Comparison of ENCODE assay signal across 8 cellular contexts in the genomic region with DNA sequence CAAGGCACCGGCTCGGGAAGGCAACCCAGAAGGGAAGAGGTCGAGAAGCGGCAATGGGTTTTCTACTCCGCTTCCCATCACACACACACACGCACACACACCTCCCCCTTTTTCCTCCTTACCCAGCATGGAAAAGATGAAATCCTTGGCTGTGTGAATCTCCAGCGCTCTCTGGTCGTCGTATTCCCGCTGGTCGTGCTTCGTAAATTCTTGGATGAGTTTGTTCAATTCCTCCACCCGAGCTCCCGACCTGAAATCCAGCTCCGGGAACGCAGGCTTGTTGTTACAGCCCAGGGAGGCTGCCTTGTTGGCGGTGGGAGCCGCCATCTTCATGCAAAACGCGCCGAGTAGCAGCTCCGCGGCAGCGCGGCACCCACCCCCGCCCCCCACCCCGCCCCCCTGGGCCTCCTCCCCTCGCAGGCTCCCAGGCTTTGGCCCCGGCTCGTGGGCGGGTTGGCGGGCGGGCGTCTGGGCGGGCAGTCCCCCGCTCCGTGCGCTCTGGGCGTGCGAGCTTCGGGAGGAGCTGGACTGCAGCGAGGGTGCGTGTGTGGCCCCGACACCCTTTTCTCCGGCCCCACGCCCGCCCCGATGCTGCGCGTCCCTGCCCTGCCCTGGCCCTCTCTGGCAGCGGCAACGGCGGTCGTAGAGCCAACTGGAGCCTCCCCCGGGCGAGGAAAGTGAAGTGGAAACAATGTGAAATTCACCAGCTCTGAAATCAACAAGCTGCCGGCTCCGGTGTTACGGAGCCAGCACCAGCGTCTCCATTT. TPM values are rescaled to one million over a fixed set of nuclear protein-coding genes. Genes with fewer than 3 reads are reported as not detected.
DNase-seq lines count a peak whose midpoint lies in the region; ATAC-seq and TF ChIP-seq lines count a peak whose summit lies in the region.

Gene MB21D2, minus strand, starts transcription at position 349 of the 767 bp plus-strand sequence. Its CDS starts 16 bp downstream, at position 333.

- peaks cover 28 to 59% (median 57%) of the 10 kb centered on the region in 5 donors for H3K27me3 Mint-ChIP-seq in naive thymus-derived CD8-positive, alpha-beta T cell

- peak within 1 kb of the TSS; percentile 76 for H2AK9ac ChIP-seq in IMR-90 (replicated peaks; ENCODE audit: low read depth, low read length, poor library complexity)

- H3K27me3 ChIP-seq in IMR-90 (ENCODE audit: control insufficient read depth, insufficient read depth, low read length) (no peaks in the 10 kb centered on the region), Panc1 (ENCODE audit: control insufficient read depth, insufficient read depth, low read length) (no peaks in the 10 kb centered on the region), subcutaneous abdominal adipose tissue (ENCODE audit: control insufficient read depth in 5 of 5, insufficient read depth in 4 of 5, low read length in 5 of 5) (no peaks in the 10 kb centered on the region)

- H2BK20ac ChIP-seq in IMR-90 (ENCODE audit: low read depth, low read length), result peak within 1 kb of the TSS; percentile 84

- H3K9me1 ChIP-seq in IMR-90 (ENCODE audit: insufficient read depth, low read length), result no peaks in the 10 kb centered on the region

- intact Hi-C loops in IMR-90 (cut with micrococcal nuclease) (loop anchor here (1.0 to 5.0 kb wide), 5 partner anchors 39 to 655 kb away; no protein-coding TSS in a partner anchor), Panc1 (cut with micrococcal nuclease; ENCODE audit: unreplicated experiment) (loop anchor here (2.0 to 5.0 kb wide), 3 partner anchors 29 to 125 kb away; no protein-coding TSS in a partner anchor)

- peak within 1 kb of the TSS; percentile 69 for H4K5ac ChIP-seq in IMR-90 (ENCODE audit: low read depth, low read length)

- H3K4me3 ChIP-seq in IMR-90 (ENCODE audit: insufficient read depth, low read depth, low read length) (peak within 1 kb of the TSS; percentile 79), Panc1 (ENCODE audit: low read depth in 2 of 2, low read length in 2 of 2) (peak within 1 kb of the TSS; percentile 75 to 93), fibroblast of pulmonary artery (replicated peaks; ENCODE audit: low read depth, low read length) (peak within 1 kb of the TSS; percentile 96), subcutaneous abdominal adipose tissue (ENCODE audit: low read depth in 1 of 5, low read length in 5 of 5) (peak within 1 kb of the TSS; percentile 83 to 99 (median 97))

- H3K36me3 Mint-ChIP-seq in naive thymus-derived CD8-positive, alpha-beta T cell, result peaks cover 0 to 5% (median 0%) of the 10 kb centered on the region in 3 donors

- dilution Hi-C loops in IMR-90 (cut with HindIII; ENCODE audit: low sequenced_read_pairs, unreplicated experiment), result no loop called here

- H3K4me1 Mint-ChIP-seq in naive thymus-derived CD8-positive, alpha-beta T cell, result peaks cover 10 to 31% (median 27%) of the 10 kb centered on the region in 4 donors

- H3K14ac ChIP-seq in IMR-90 (replicated peaks; ENCODE audit: low read depth, low read length), result peak within 1 kb of the TSS; percentile 96

- H3K9me3 ChIP-seq in IMR-90 (ENCODE audit: control insufficient read depth, insufficient read depth, low read length) (no peaks in the 10 kb centered on the region), Panc1 (ENCODE audit: control insufficient read depth, insufficient read depth, low read depth, low read length) (no peaks in the 10 kb centered on the region), subcutaneous abdominal adipose tissue (ENCODE audit: control insufficient read depth in 5 of 5, low read length in 5 of 5) (no peaks in the 10 kb centered on the region)

- peak within 1 kb of the TSS; percentile 91 for H3K27ac ChIP-seq in IMR-90 (ENCODE audit: insufficient read depth, low read length)
- H3K27ac ChIP-seq in Panc1 (ENCODE audit: low read length), result peak within 1 kb of the TSS; percentile 86
- H3K27ac ChIP-seq in subcutaneous abdominal adipose tissue (ENCODE audit: low read depth, low read length), result peak within 1 kb of the TSS; percentile 77

- peak; percentile 90 for TF ChIP-seq POLR2A in IMR-90 (IDR thresholded peaks at IDR 0.05; ENCODE audit: low read depth, low read length)

- no peak; the same call in none of the 2 replicates for TF ChIP-seq RAD21 in IMR-90 (IDR thresholded peaks at IDR 0.05; ENCODE audit: low read length)

- peak; percentile 91 for DNase-seq in EL
- peak; percentile 80 for DNase-seq in IMR-90
- DNase-seq in Panc1 (ENCODE audit: low read depth, low spot score), result no peak
- peak in 3 of 4 experiments; percentile 10 to 46 (median 22) for DNase-seq in activated naive CD4-positive, alpha-beta T cell (lab: John Stamatoyannopoulos, UW)
- peak; percentile 89 for DNase-seq in fibroblast of pulmonary artery (ENCODE audit: low read depth)
- peak; percentile 4 to 68 (median 41) for DNase-seq in naive thymus-derived CD8-positive, alpha-beta T cell

- peak within 1 kb of the TSS; percentile 96 for H2AFZ ChIP-seq in IMR-90 (replicated peaks; ENCODE audit: low read length, poor library complexity)

- ATAC-seq in GM21619 (IDR thresholded peaks at IDR 0.05; ENCODE audit: unreplicated experiment) (peak; percentile 63), IMR-90 (ENCODE audit: low read depth) (peak; percentile 90), Panc1 (peak; percentile 96)
- peak; percentile 64 to 75 for ATAC-seq in naive thymus-derived CD8-positive, alpha-beta T cell

- POLR2A ChIA-PET in IMR-90 (lab: Charles Lee; ENCODE audit: unreplicated experiment) (no interaction called here), Panc1 (lab: Charles Lee) (interaction anchor here (1.1 to 1.3 kb wide), 2 partner anchors 30 to 32 kb away, joined by 3 to 4 read pairs; no protein-coding TSS in a partner anchor)
- POLR2A ChIA-PET in naive thymus-derived CD8-positive, alpha-beta T cell (lab: Charles Lee), result interaction anchor here (1.7 to 1.8 kb wide), 2 partner anchors 11 to 24 kb away, joined by 5 read pairs; no protein-coding TSS in a partner anchor

- peak within 1 kb of the TSS; percentile 92 for H4K91ac ChIP-seq in IMR-90 (ENCODE audit: insufficient read depth, low read depth, low read length)

- peak within 1 kb of the TSS; percentile 97 for H3K4ac ChIP-seq in IMR-90 (ENCODE audit: low read depth, low read length)

- H3K27ac Mint-ChIP-seq in naive thymus-derived CD8-positive, alpha-beta T cell, result peak within 1 kb of the TSS; percentile 69 to 95 (median 94)

- H3K56ac ChIP-seq in IMR-90 (ENCODE audit: extremely low read depth, insufficient read depth, low read length), result peak within 1 kb of the TSS; percentile 97

- peak within 1 kb of the TSS; percentile 61 for H2AK5ac ChIP-seq in IMR-90 (ENCODE audit: low read depth, low read length)

- BruUV-seq in IMR-90 (replicated peaks; lab: Mats Ljungman, UMichigan), result no TSS peak
- no TSS peak for BruUV-seq in Panc1 (replicated peaks; lab: Mats Ljungman, UMichigan)

- peaks cover 0 to 18% of the 10 kb centered on the region in 2 experiments; a peak in 3 of 4 replicates for H3K79me1 ChIP-seq in IMR-90 (ENCODE audit: low read depth in 1 of 2, low read length in 2 of 2)

- H3K4me3 Mint-ChIP-seq in naive thymus-derived CD8-positive, alpha-beta T cell, result peak within 1 kb of the TSS; percentile 87 to 96 (median 92)

- no peak for TF ChIP-seq CTCF in IMR-90 (conservative IDR thresholded peaks at IDR 0.05; ENCODE audit: low read depth, low read length)
- no peak for TF ChIP-seq CTCF in Panc1 (IDR thresholded peaks at IDR 0.05)
- TF ChIP-seq CTCF in fibroblast of pulmonary artery (IDR thresholded peaks at IDR 0.05; ENCODE audit: low read length, missing control alignments), result no peak

- H2BK120ac ChIP-seq in IMR-90 (ENCODE audit: low read depth, low read length), result peak within 1 kb of the TSS; percentile 97

- H3K4me2 ChIP-seq in IMR-90 (ENCODE audit: low read depth, low read length), result peak within 1 kb of the TSS; percentile 100

- peak within 1 kb of the TSS; percentile 38; the same call in 2 of the 3 replicates for H2BK15ac ChIP-seq in IMR-90 (ENCODE audit: low read depth, low read length)

- 0% methylated on average over 12 of the region's 60 CpGs; no CpG with 5 or more reads in 1 of the 2 experiments for WGBS in IMR-90 (ENCODE audit: extremely low coverage in 2 of 2, insufficient read length in 1 of 2), 2 experiments

- H3K36me3 ChIP-seq in IMR-90 (ENCODE audit: control insufficient read depth, insufficient read depth, low read length) (no peaks in the 10 kb centered on the region), Panc1 (ENCODE audit: control insufficient read depth, insufficient read depth, low read length) (no peaks in the 10 kb centered on the region; the same call in 1 of the 2 replicates), subcutaneous abdominal adipose tissue (ENCODE audit: control insufficient read depth in 5 of 5, insufficient read depth in 5 of 5, low read length in 5 of 5) (no peaks in the 10 kb centered on the region)

- H3K23ac ChIP-seq in IMR-90 (ENCODE audit: low read depth, low read length), result peak within 1 kb of the TSS; percentile 98

- peaks cover 20% of the 10 kb centered on the region; the same call in 1 of the 2 replicates for H4K20me1 ChIP-seq in IMR-90 (ENCODE audit: insufficient read depth, low read length)

- H3K4me1 ChIP-seq in IMR-90 (ENCODE audit: control insufficient read depth, insufficient read depth, low read length) (peaks cover 5% of the 10 kb centered on the region), Panc1 (ENCODE audit: control insufficient read depth, insufficient read depth, low read length) (peaks cover 22% of the 10 kb centered on the region), subcutaneous abdominal adipose tissue (ENCODE audit: control insufficient read depth in 5 of 5, insufficient read depth in 5 of 5, low read length in 5 of 5) (peaks cover 3 to 31% (median 20%) of the 10 kb centered on the region in 5 donors)

- in situ Hi-C loops in IMR-90 (cut with MboI; ENCODE audit: low sequenced_read_pairs) (no loop called here), Panc1 (cut with HindIII; ENCODE audit: low pct_unique_long_range_greater_than_20kb, low sequenced_read_pairs) (no loop called here)

- H3K9ac ChIP-seq in IMR-90 (ENCODE audit: low read depth, low read length) (peak within 1 kb of the TSS; percentile 92), subcutaneous abdominal adipose tissue (ENCODE audit: low read length in 5 of 5) (peak within 1 kb of the TSS; percentile 90 to 94 (median 93))

- H4K8ac ChIP-seq in IMR-90 (ENCODE audit: low read depth in 2 of 2, low read length in 2 of 2), result peak within 1 kb of the TSS; percentile 18 to 98; a peak in 3 of 4 replicates

- CTCF ChIA-PET in IMR-90 (lab: Yijun Ruan, JAX) (interaction anchor here (0.6 to 5.3 kb wide), 10 partner anchors 9 to 748 kb away, joined by 3 to 27 read pairs (median 3); no protein-coding TSS in a partner anchor), Panc1 (lab: Charles Lee) (interaction anchor here (0.6 to 2.0 kb wide), 3 partner anchors 16 to 29 kb away, joined by 4 to 7 read pairs (median 4); no protein-coding TSS in a partner anchor)

- peak within 1 kb of the TSS; percentile 91 for H2BK5ac ChIP-seq in IMR-90 (ENCODE audit: low read depth, low read length, poor library complexity, severe bottlenecking)

- H3K18ac ChIP-seq in IMR-90 (ENCODE audit: low read depth, low read length), result peak within 1 kb of the TSS; percentile 56

- peaks cover 0 to 2% (median 0%) of the 10 kb centered on the region in 9 donors for H3K9me3 Mint-ChIP-seq in naive thymus-derived CD8-positive, alpha-beta T cell

RNA-seq across cellular contexts. Expression of gene MB21D2, which starts in this region (rescaled TPM):
- total RNA-seq in IMR-90 (2012; rRNA removed) (44.8 and 46.4 TPM in 2 replicates), Panc1 (2021; ENCODE audit: unreplicated experiment) (7.8 TPM)
- 13.6 and 14.6 TPM in 2 replicates for polyA plus RNA-seq in IMR-90 (2012; rRNA removed)
- 8.7 and 9.0 TPM in 2 replicates for polyA plus RNA-seq in IMR-90 (2012; cell fraction: cytosol; rRNA removed)
- polyA plus RNA-seq in IMR-90 (2012; cell fraction: nucleus; rRNA removed; ENCODE audit: low replicate concordance), result 7.6 and 8.1 TPM in 2 replicates
- 3.6 TPM for polyA plus RNA-seq in Panc1 (2012; ENCODE audit: insufficient read length)
- 1 to 10 TPM; 1.0 to 1.4 TPM for total RNA-seq in naive thymus-derived CD8-positive, alpha-beta T cell
- polyA plus RNA-seq in naive thymus-derived CD8-positive, alpha-beta T cell, result 1 to 10 TPM in 2 of 3 donors, under 1 TPM in 1; 0.38 to 3.1 (median 2.4) TPM
